24 cellular contexts compared by ENCODE assay signal in genomic region chr5:124612023-124612422, GRCh38.
"Had no signal": no experiment of that assay in that cellular context is flagged by ENCODE, and none has a peak within 500 bp of the region (broad histone marks: within the 10 kb centered on the region; RNA-seq: fewer than 3 reads in every experiment).

No MANE protein-coding gene starts in this region.

- H3K4me1 Mint-ChIP-seq: immature natural killer cell; natural killer cell; stimulated activated naive CD8-positive, alpha-beta T cell treated with anti-CD3 and anti-CD28 coated beads, Interleukin-15, amount 100 ng/mL, for 72 hours had no signal

- H3K36me3 Mint-ChIP-seq: mesothelial cell of epicardium, naive B cell, natural killer cell had no signal

- ATAC-seq: lower lobe of right lung; natural killer cell; psoas muscle; right lobe of liver; stimulated activated memory B cell treated with anti-CD40 and anti-IgM and Interleukin-4, amounts not matched to agents 10 μg/mL and 1 μg/mL and 100 μg/mL, for 72 hours; stimulated activated naive CD8-positive, alpha-beta T cell treated with anti-CD3 and anti-CD28 coated beads, Interleukin-15, amount 100 ng/mL, for 72 hours had no signal

- H3K27ac Mint-ChIP-seq: immature natural killer cell; mesothelial cell of epicardium; naive B cell; natural killer cell; nephron progenitor cell; neural progenitor cell; stimulated activated memory B cell treated with anti-CD40 and anti-IgM and Interleukin-4, amounts not matched to agents 10 μg/mL and 1 μg/mL and 100 μg/mL, for 72 hours; type B pancreatic cell had no signal

- H3K27me3 Mint-ChIP-seq: stimulated activated memory B cell treated with anti-CD40 and anti-IgM and Interleukin-4, amounts not matched to agents 10 μg/mL and 1 μg/mL and 100 μg/mL, for 72 hours had no signal

- H3K4me3 Mint-ChIP-seq: immature natural killer cell; mesothelial cell of epicardium; naive B cell; natural killer cell; nephron progenitor cell; neural progenitor cell; stimulated activated memory B cell treated with anti-CD40 and anti-IgM and Interleukin-4, amounts not matched to agents 10 μg/mL and 1 μg/mL and 100 μg/mL, for 72 hours; stimulated activated naive CD8-positive, alpha-beta T cell treated with anti-CD3 and anti-CD28 coated beads, Interleukin-15, amount 100 ng/mL, for 72 hours; type B pancreatic cell had no signal

- DNase-seq: hypothalamus; immature natural killer cell; kidney; lower lobe of right lung; mammary epithelial cell; mesendoderm; naive B cell; natural killer cell; nephron progenitor cell; occipital lobe; psoas muscle; right lobe of liver; stimulated activated CD4-positive, alpha-beta T cell treated with anti-CD3 and anti-CD28 coated beads, Interleukin-1b, Interleukin-23, amount 100 ng/mL, for 48 hours; stimulated activated CD4-positive, alpha-beta T cell treated with anti-CD3 and anti-CD28 coated beads, Interleukin-2, amount 100 ng/mL, for 48 hours; stimulated activated CD4-positive, alpha-beta T cell treated with anti-CD3 and anti-CD28 coated beads, Interleukin-4, amount 100 ng/mL, for 4 hours; stimulated activated CD8-positive, alpha-beta memory T cell treated with anti-CD3 and anti-CD28 coated beads, Interleukin-4, amount 100 ng/mL, for 48 hours; stimulated activated naive CD4-positive, alpha-beta T cell treated with Interleukin-2 at 50 U/mL for 16 hours; stimulated activated naive CD8-positive, alpha-beta T cell treated with anti-CD3 and anti-CD28 coated beads, Interleukin-15, amount 100 ng/mL, for 72 hours; substantia nigra; uterus had no signal
